ENCODE assay signal across 24 cellular contexts in the genomic region with DNA sequence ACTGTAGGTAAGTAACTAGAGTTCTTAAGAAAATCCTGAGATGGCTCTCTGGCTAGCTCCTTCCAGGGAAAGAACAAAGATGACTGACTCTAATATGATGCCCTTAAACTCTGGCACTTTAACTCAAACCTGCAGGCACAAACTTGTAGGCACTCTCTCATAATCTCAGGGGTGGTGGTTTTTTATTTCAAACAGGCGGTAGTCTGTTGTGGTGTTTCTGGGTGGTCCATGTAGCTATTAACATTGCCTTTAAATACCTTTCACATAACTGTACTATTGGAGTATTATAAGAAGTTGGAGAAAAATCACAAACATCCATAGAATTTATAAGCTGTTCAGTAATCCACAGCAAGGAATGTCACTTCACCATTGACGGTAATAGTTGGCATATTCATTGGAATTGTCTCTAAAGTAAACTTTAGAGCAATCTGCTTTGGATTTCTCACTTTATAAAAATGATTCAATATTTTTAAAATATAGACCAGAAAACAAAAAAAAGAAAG.
A peak's percentile ranks its signal among the peaks of the same experiment; 100 is the strongest.
DNase-seq lines count a peak whose midpoint lies in the region; FAIRE-seq and TF ChIP-seq lines count a peak whose summit lies in the region.
"Had no signal": no experiment of that assay in that cellular context is flagged by ENCODE, and none has a peak within 500 bp of the region (broad histone marks: within the 10 kb centered on the region; RNA-seq: fewer than 3 reads in every experiment).

No MANE protein-coding gene starts in this region.

- no peak for FAIRE-seq in astrocyte (lab: Jason Lieb, UNC)
- FAIRE-seq: D721Med, H54, HepG2 had no signal

- no peaks in the 10 kb centered on the region for H3K36me3 ChIP-seq in BJ (ENCODE audit: control insufficient read depth, insufficient read depth, low read length)
- H3K36me3 ChIP-seq in astrocyte (ENCODE audit: insufficient read depth, low read length) = no peaks in the 10 kb centered on the region
- no peaks in the 10 kb centered on the region for H3K36me3 ChIP-seq in uterus
- H3K36me3 ChIP-seq: Peyer's patch had no signal

- H3K27me3 ChIP-seq in BJ (ENCODE audit: control insufficient read depth, insufficient read depth, low read length) (no peaks in the 10 kb centered on the region; the same call in 1 of the 2 replicates), astrocyte (ENCODE audit: insufficient read depth, low read length) (no peaks in the 10 kb centered on the region), uterus (no peaks in the 10 kb centered on the region)
- H3K27me3 ChIP-seq: Peyer's patch had no signal

- H3K4me3 Mint-ChIP-seq in astrocyte (ENCODE audit: unreplicated experiment) = no peak overlapping the region
- H3K4me3 Mint-ChIP-seq: CD14-positive monocyte had no signal

- intact Hi-C loops in uterus (cut with DNase I; ENCODE audit: low total_unique reads) = no loop called here

- peak overlapping the region; percentile 6 for H3K27ac Mint-ChIP-seq in astrocyte (ENCODE audit: unreplicated experiment)
- H3K27ac Mint-ChIP-seq: CD14-positive monocyte had no signal

- DNase-seq in BJ (ENCODE audit: low read depth) (peak; percentile 41), astrocyte (ENCODE audit: low read depth) (no peak), iris pigment epithelial cell (ENCODE audit: low read depth) (peak; percentile 20), retinal pigment epithelial cell (ENCODE audit: low read depth) (peak; percentile 80), uterus (no peak), NCI-H1092 treated with DMSO at 0.1 percent for 48 hours (lab: John Stamatoyannopoulos, UW) (no peak), pons (ENCODE audit: low spot score) (no peak)
- no peak for DNase-seq in stimulated activated CD4-positive, alpha-beta T cell treated with anti-CD3 and anti-CD28 coated beads, Interleukin-4, amount 100 ng/mL, for 24 hours
- DNase-seq: 8988T, AML-193, DMS53, EL, GF-D8, KBM-7, NCI-H1092, NCI-H1436 treated with DMSO at 0.1 percent for 48 hours, NCI-H1930, NCI-H345, NCI-H524 treated with DMSO at 0.1 percent for 48 hours, Peyer's patch had no signal

- H3K4me1 Mint-ChIP-seq in astrocyte (ENCODE audit: low read depth, unreplicated experiment) = peaks cover 3% of the 10 kb centered on the region
- H3K4me1 Mint-ChIP-seq: CD14-positive monocyte had no signal

- no peak for TF ChIP-seq POLR2A in uterus (IDR thresholded peaks at IDR 0.05)

- H3K9ac ChIP-seq in astrocyte (ENCODE audit: low read length) = no peak overlapping the region

- H3K27ac ChIP-seq in astrocyte (ENCODE audit: low read depth, low read length) = no peak overlapping the region
- H3K27ac ChIP-seq in uterus = no peak overlapping the region
- H3K27ac ChIP-seq: Peyer's patch had no signal

- no peaks in the 10 kb centered on the region for H4K20me1 ChIP-seq in astrocyte (ENCODE audit: insufficient read depth, low read length)

- CTCF ChIA-PET in BJ (lab: Yijun Ruan, JAX) = no interaction called here

- H3K4me1 ChIP-seq in astrocyte (ENCODE audit: insufficient read depth, low read length) (no peaks in the 10 kb centered on the region), uterus (no peaks in the 10 kb centered on the region)
- H3K4me1 ChIP-seq: Peyer's patch had no signal

- H3K36me3 Mint-ChIP-seq in astrocyte (ENCODE audit: low read depth, unreplicated experiment) = no peaks in the 10 kb centered on the region
- H3K36me3 Mint-ChIP-seq: CD14-positive monocyte had no signal

- no peak overlapping the region for H2AFZ ChIP-seq in astrocyte (ENCODE audit: low read depth, low read length)

- POLR2A ChIA-PET in BJ (lab: Charles Lee) = no interaction called here

- H3K9me3 Mint-ChIP-seq in astrocyte (ENCODE audit: unreplicated experiment) = peaks cover 1% of the 10 kb centered on the region

- TF ChIP-seq CTCF in BJ (IDR thresholded peaks at IDR 0.05; ENCODE audit: insufficient read depth, low read depth, low read length) (no peak), astrocyte (IDR thresholded peaks at IDR 0.05; ENCODE audit: insufficient read depth, low read depth, low read length) (no peak), retinal pigment epithelial cell (conservative IDR thresholded peaks at IDR 0.05; ENCODE audit: low read depth, low read length) (no peak), uterus (IDR thresholded peaks at IDR 0.05) (no peak)

- no peaks in the 10 kb centered on the region for H3K27me3 Mint-ChIP-seq in astrocyte (ENCODE audit: low read depth, unreplicated experiment)

- H3K9me3 ChIP-seq in astrocyte (ENCODE audit: insufficient read depth, low read depth, low read length) (no peaks in the 10 kb centered on the region), uterus (no peaks in the 10 kb centered on the region)
- H3K9me3 ChIP-seq: Peyer's patch had no signal

- no peak overlapping the region for H3K4me2 ChIP-seq in astrocyte (ENCODE audit: low read length)

- H3K79me2 ChIP-seq in astrocyte (ENCODE audit: insufficient read depth, low read length) = no peaks in the 10 kb centered on the region

- H3K4me3 ChIP-seq in BJ (ENCODE audit: low read depth, low read length) (no peak overlapping the region), astrocyte (ENCODE audit: insufficient read depth, low read depth, low read length) (no peak overlapping the region), retinal pigment epithelial cell (ENCODE audit: low read length) (no peak overlapping the region), uterus (no peak overlapping the region)
- H3K4me3 ChIP-seq: Peyer's patch had no signal

Comparison
In these comparisons a context has a peak if more than half of its experiments do, and no peak if none do; other contexts are left out.
1. DNase-seq: peak in BJ (single experiment), iris pigment epithelial cell (single experiment) and retinal pigment epithelial cell (single experiment); none in astrocyte (single experiment), uterus (0 of 2), NCI-H1092 treated with DMSO at 0.1 percent for 48 hours (single experiment), stimulated activated CD4-positive, alpha-beta T cell treated with anti-CD3 and anti-CD28 coated beads, Interleukin-4, amount 100 ng/mL, for 24 hours (single experiment) and pons (single experiment).